Comparison of ENCODE assay signal across 9 cellular contexts in the genomic region with DNA sequence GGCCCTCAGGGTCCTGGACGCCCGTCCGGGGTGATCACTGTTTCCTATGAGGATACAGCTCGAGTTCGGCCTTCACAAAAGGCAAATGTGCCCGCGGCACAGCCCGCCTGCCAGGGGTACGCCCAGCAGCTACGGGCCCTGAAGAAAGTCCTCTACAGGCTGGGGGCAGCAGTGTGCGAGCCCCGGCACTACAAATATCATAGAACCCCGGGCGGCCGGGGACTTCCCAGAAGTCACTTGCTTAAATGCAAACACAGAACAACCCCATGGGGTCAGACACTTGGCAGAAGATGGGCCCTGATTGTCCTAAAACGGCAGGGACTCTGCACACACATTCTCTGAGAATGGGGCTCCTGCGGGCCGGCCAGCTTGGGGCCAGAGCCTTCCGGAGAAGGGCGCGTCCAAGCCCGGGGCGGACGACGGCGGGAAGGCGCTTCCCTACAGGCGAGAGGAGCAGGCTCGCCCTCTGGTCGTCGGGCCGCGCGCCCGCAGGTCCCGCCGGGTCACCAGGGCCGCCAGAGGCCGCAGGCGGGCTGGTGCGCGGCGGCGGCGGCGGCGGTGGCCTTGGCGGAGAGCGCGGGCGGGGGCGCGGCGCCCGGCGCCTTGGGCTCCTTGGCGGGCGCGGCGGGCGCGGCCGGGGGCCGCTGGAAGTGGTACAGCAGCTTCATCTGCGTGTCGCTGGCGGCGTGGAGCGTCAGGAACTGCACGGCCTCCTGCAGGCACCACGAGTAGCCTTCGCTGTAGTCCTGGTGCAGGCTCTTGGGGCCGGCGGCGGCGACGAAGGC. TPM values are rescaled to one million over a fixed set of nuclear protein-coding genes. Genes with fewer than 3 reads are reported as not detected.
DNase-seq lines count a peak whose midpoint lies in the region; ATAC-seq, FAIRE-seq and TF ChIP-seq lines count a peak whose summit lies in the region.
"Had no signal": no experiment of that assay in that cellular context is flagged by ENCODE, and none has a peak within 500 bp of the region (broad histone marks: within the 10 kb centered on the region; RNA-seq: fewer than 3 reads in every experiment).

No MANE protein-coding gene starts in this region.

- TF ChIP-seq CTCF in GM13977 (IDR thresholded peaks at IDR 0.05; ENCODE audit: extremely low read depth, insufficient read depth, missing control alignments), result no peak
- no peak for TF ChIP-seq CTCF in endothelial cell of umbilical vein (IDR thresholded peaks at IDR 0.05; ENCODE audit: extremely low read depth in 1 of 2, insufficient read depth in 1 of 2, low read depth in 1 of 2, low read length in 2 of 2)
- TF ChIP-seq CTCF in gastrocnemius medialis (IDR thresholded peaks at IDR 0.05 in 4 of 5, conservative IDR thresholded peaks at IDR 0.05 in 1 of 5), result peak in 1 of 5 experiments; percentile 19

- no peak for FAIRE-seq in endothelial cell of umbilical vein (lab: Jason Lieb, UNC)
- FAIRE-seq: colon had no signal

- POLR2A ChIA-PET in endothelial cell of umbilical vein (lab: Charles Lee), result no interaction called here

- no peaks in the 10 kb centered on the region for H3K9me3 ChIP-seq in endothelial cell of umbilical vein (replicated peaks; ENCODE audit: control insufficient read depth, insufficient read depth, low read length)
- no peaks in the 10 kb centered on the region for H3K9me3 ChIP-seq in gastrocnemius medialis
- H3K9me3 ChIP-seq in HAP-1, result no peaks in the 10 kb centered on the region

- H3K4me1 ChIP-seq in endothelial cell of umbilical vein (ENCODE audit: control insufficient read depth, extremely low read depth, insufficient read depth, low read length), result peaks cover 15% of the 10 kb centered on the region
- H3K4me1 ChIP-seq in gastrocnemius medialis, result peaks cover 66 to 76% of the 10 kb centered on the region in 2 donors
- H3K4me1 ChIP-seq in HAP-1, result peaks cover 11% of the 10 kb centered on the region

- peaks cover 18% of the 10 kb centered on the region for H3K79me2 ChIP-seq in endothelial cell of umbilical vein (ENCODE audit: control insufficient read depth, insufficient read depth, low read length)

- CTCF ChIA-PET in endothelial cell of umbilical vein (lab: Charles Lee), result no interaction called here

- no peak overlapping the region for H2AFZ ChIP-seq in endothelial cell of umbilical vein (ENCODE audit: low read depth, low read length)

- TF ChIP-seq POLR2A in endothelial cell of umbilical vein (IDR thresholded peaks at IDR 0.05; ENCODE audit: low read depth, low read length) (no peak), gastrocnemius medialis (IDR thresholded peaks at IDR 0.05) (no peak), GM18505 (IDR thresholded peaks at IDR 0.05; ENCODE audit: borderline replicate concordance, extremely low read depth, insufficient read depth, insufficient read length) (no peak)

- no peak overlapping the region for H3K27ac ChIP-seq in endothelial cell of umbilical vein (ENCODE audit: insufficient read depth, low read depth, low read length)
- H3K27ac ChIP-seq in gastrocnemius medialis, result peak overlapping the region; percentile 85 to 95 (median 88)

- intact Hi-C loops in endothelial cell of umbilical vein (cut with micrococcal nuclease), result no loop called here
- intact Hi-C loops in gastrocnemius medialis (cut with DNase I; ENCODE audit: low total_unique reads), result loop anchor here (1.0 to 2.0 kb wide), 3 partner anchors 18 to 338 kb away; a partner anchor contains a TSS

- no peaks in the 10 kb centered on the region for H3K36me3 ChIP-seq in endothelial cell of umbilical vein (ENCODE audit: control insufficient read depth in 2 of 2, extremely low read depth in 1 of 2, insufficient read depth in 2 of 2, low read length in 2 of 2)
- no peaks in the 10 kb centered on the region for H3K36me3 ChIP-seq in gastrocnemius medialis
- peaks cover 5% of the 10 kb centered on the region; the same call in 1 of the 2 replicates for H3K36me3 ChIP-seq in HAP-1 (replicated peaks)

- no peak overlapping the region for H3K4me2 ChIP-seq in endothelial cell of umbilical vein (ENCODE audit: insufficient read depth, low read length)

- H3K4me3 ChIP-seq in endothelial cell of umbilical vein (replicated peaks in 1 of 3; ENCODE audit: insufficient read depth in 1 of 3, low read depth in 1 of 3, low read length in 3 of 3) (no peak overlapping the region), gastrocnemius medialis (peak overlapping the region; percentile 40 to 71 (median 43)), HAP-1 (no peak overlapping the region)

- dilution Hi-C loops in endothelial cell of umbilical vein (cut with MboI; ENCODE audit: extremely low pct_ligation_motif_present, low sequenced_read_pairs), result no loop called here

- no peaks in the 10 kb centered on the region for H4K20me1 ChIP-seq in endothelial cell of umbilical vein (replicated peaks; ENCODE audit: control insufficient read depth, extremely low read depth, insufficient read depth, low read length)

- no peaks in the 10 kb centered on the region for H3K9me1 ChIP-seq in endothelial cell of umbilical vein (replicated peaks; ENCODE audit: control insufficient read depth, extremely low read depth, insufficient read depth, low read length)

- DNase-seq in GM13977 (ENCODE audit: low spot score) (peak; percentile 79), endothelial cell of umbilical vein (ENCODE audit: low read depth, low spot score) (no peak), gastrocnemius medialis (peak in 1 of 2 donors; percentile 40), HAP-1 (ENCODE audit: low spot score in 2 of 2) (no peak)
- peak; percentile 50 to 64 for DNase-seq in activated CD4-positive, alpha-beta T cell treated with anti-CD3 and anti-CD28 coated beads for 4 hours

- H3K27me3 ChIP-seq in endothelial cell of umbilical vein (ENCODE audit: control insufficient read depth in 2 of 2, insufficient read depth in 2 of 2, low read length in 2 of 2), result peaks cover 16 to 17% of the 10 kb centered on the region in 2 experiments
- H3K27me3 ChIP-seq in gastrocnemius medialis, result no peaks in the 10 kb centered on the region
- H3K27me3 ChIP-seq in HAP-1 (ENCODE audit: low read depth), result peaks cover 15% of the 10 kb centered on the region

- no peak for ATAC-seq in gastrocnemius medialis
- ATAC-seq in esophagus mucosa, result no peak
- no peak for ATAC-seq in HG02938 (IDR thresholded peaks at IDR 0.05; ENCODE audit: unreplicated experiment)
- no peak for ATAC-seq in GM18505 (IDR thresholded peaks at IDR 0.05; ENCODE audit: unreplicated experiment)

- no TSS peak for BruUV-seq in endothelial cell of umbilical vein (replicated peaks; lab: Mats Ljungman, UMichigan)

- H3K9ac ChIP-seq in endothelial cell of umbilical vein (replicated peaks; ENCODE audit: extremely low read depth, insufficient read depth, low read length), result no peak overlapping the region

- in situ Hi-C loops in GM13977 (cut with MboI; ENCODE audit: low pct_unique_long_range_greater_than_20kb, low sequenced_read_pairs, unreplicated experiment) (loop anchor here (25.0 kb wide), 1 partner anchor 342 kb away; a partner anchor contains a TSS), gastrocnemius medialis (cut with MboI; ENCODE audit: low sequenced_read_pairs in 4 of 4) (loop anchor here in 1 of 4 donors (25.0 kb wide), 1 partner anchor 317 kb away; no protein-coding TSS in a partner anchor), HAP-1 (cut with MboI; ENCODE audit: low sequenced_read_pairs) (no loop called here)

RNA-seq across cellular contexts. Expression of a gene that starts 0.9 kb away (rescaled TPM):
- not detected in 2 replicates for total RNA-seq in endothelial cell of umbilical vein
- polyA plus RNA-seq in endothelial cell of umbilical vein, result 0.07 TPM in 1 of 2 replicates, not detected in the other
- 0.04 TPM in 1 of 2 replicates, not detected in the other for polyA plus RNA-seq in endothelial cell of umbilical vein (2011; cell fraction: cytosol; rRNA removed)
- 0.16 and 0.21 TPM in 2 replicates for polyA plus RNA-seq in endothelial cell of umbilical vein (2011; cell fraction: nucleus; rRNA removed)
- polyA plus RNA-seq in endothelial cell of umbilical vein (2012), result not detected in 2 replicates
- polyA minus RNA-seq in endothelial cell of umbilical vein, result not detected in 2 replicates
- polyA minus RNA-seq in endothelial cell of umbilical vein (2011; cell fraction: cytosol; rRNA and poly(A)+ RNA removed), result not detected
- polyA minus RNA-seq in endothelial cell of umbilical vein (2011; cell fraction: nucleus; rRNA and poly(A)+ RNA removed), result not detected in 2 replicates
- under 1 TPM in 1 of 4 donors, not detected in 3; 0.49 TPM for total RNA-seq in gastrocnemius medialis
- 1.3 TPM for total RNA-seq in esophagus mucosa

RNA-seq across cellular contexts. Expression of a gene that starts 2.8 kb away (rescaled TPM):
- 34.0 and 34.7 TPM in 2 replicates for total RNA-seq in endothelial cell of umbilical vein
- polyA plus RNA-seq in endothelial cell of umbilical vein, result 19.8 and 22.1 TPM in 2 replicates
- 10.8 and 14.2 TPM in 2 replicates for polyA plus RNA-seq in endothelial cell of umbilical vein (2011; cell fraction: cytosol; rRNA removed)
- 98.6 and 107 TPM in 2 replicates for polyA plus RNA-seq in endothelial cell of umbilical vein (2011; cell fraction: nucleus; rRNA removed)
- 12.5 and 15.3 TPM in 2 replicates for polyA plus RNA-seq in endothelial cell of umbilical vein (2012)
- polyA minus RNA-seq in endothelial cell of umbilical vein, result 25.1 and 27.6 TPM in 2 replicates
- 21.4 TPM for polyA minus RNA-seq in endothelial cell of umbilical vein (2011; cell fraction: cytosol; rRNA and poly(A)+ RNA removed)
- 46.9 and 75.5 TPM in 2 replicates for polyA minus RNA-seq in endothelial cell of umbilical vein (2011; cell fraction: nucleus; rRNA and poly(A)+ RNA removed)
- 10 to 100 TPM; 27.5 to 54.2 (median 38.5) TPM for total RNA-seq in gastrocnemius medialis
- total RNA-seq in esophagus mucosa, result 10.1 TPM

RNA-seq across cellular contexts. Expression of a gene that starts 27.0 kb away (rescaled TPM):
- total RNA-seq in endothelial cell of umbilical vein (36.4 and 40.9 TPM in 2 replicates), gastrocnemius medialis (10 to 100 TPM in 1 of 4 donors, 1 to 10 TPM in 3; 3.4 to 11.5 (median 5.0) TPM), esophagus mucosa (12.0 TPM)
- 49.4 and 62.5 TPM in 2 replicates for polyA plus RNA-seq in endothelial cell of umbilical vein
- polyA plus RNA-seq in endothelial cell of umbilical vein (2011; cell fraction: cytosol; rRNA removed), result 20.4 and 32.8 TPM in 2 replicates
- polyA plus RNA-seq in endothelial cell of umbilical vein (2011; cell fraction: nucleus; rRNA removed), result 175 and 223 TPM in 2 replicates
- polyA plus RNA-seq in endothelial cell of umbilical vein (2012), result 21.7 and 22.2 TPM in 2 replicates
- 15.9 and 22.0 TPM in 2 replicates for polyA minus RNA-seq in endothelial cell of umbilical vein
- not detected for polyA minus RNA-seq in endothelial cell of umbilical vein (2011; cell fraction: cytosol; rRNA and poly(A)+ RNA removed)
- polyA minus RNA-seq in endothelial cell of umbilical vein (2011; cell fraction: nucleus; rRNA and poly(A)+ RNA removed), result 24.5 and 44.3 TPM in 2 replicates

RNA-seq across cellular contexts. Expression of a gene that starts 53.1 kb away (rescaled TPM):
- total RNA-seq in endothelial cell of umbilical vein, result 0.31 and 0.32 TPM in 2 replicates
- polyA plus RNA-seq in endothelial cell of umbilical vein, result 0.16 and 0.19 TPM in 2 replicates
- 0.01 and 0.23 TPM in 2 replicates for polyA plus RNA-seq in endothelial cell of umbilical vein (2011; cell fraction: cytosol; rRNA removed)
- polyA plus RNA-seq in endothelial cell of umbilical vein (2011; cell fraction: nucleus; rRNA removed), result 0.34 and 0.55 TPM in 2 replicates
- 0.43 and 0.74 TPM in 2 replicates for polyA plus RNA-seq in endothelial cell of umbilical vein (2012)
- polyA minus RNA-seq in endothelial cell of umbilical vein, result 0.08 TPM in 1 of 2 replicates, not detected in the other
- polyA minus RNA-seq in endothelial cell of umbilical vein (2011; cell fraction: cytosol; rRNA and poly(A)+ RNA removed), result not detected
- polyA minus RNA-seq in endothelial cell of umbilical vein (2011; cell fraction: nucleus; rRNA and poly(A)+ RNA removed), result 0.19 and 0.72 TPM in 2 replicates
- total RNA-seq in gastrocnemius medialis, result not detected
- total RNA-seq in esophagus mucosa, result 21.0 TPM

RNA-seq across cellular contexts. Expression of a gene that starts 57.4 kb away (rescaled TPM):
- total RNA-seq in endothelial cell of umbilical vein (55.8 and 56.8 TPM in 2 replicates), gastrocnemius medialis (1 to 10 TPM in 2 of 4 donors, under 1 TPM in 2; 0.52 to 2.7 (median 1.1) TPM), esophagus mucosa (12.7 TPM)
- 29.6 and 39.3 TPM in 2 replicates for polyA plus RNA-seq in endothelial cell of umbilical vein
- polyA plus RNA-seq in endothelial cell of umbilical vein (2011; cell fraction: cytosol; rRNA removed), result 28.5 and 33.2 TPM in 2 replicates
- polyA plus RNA-seq in endothelial cell of umbilical vein (2011; cell fraction: nucleus; rRNA removed), result 32.5 and 39.1 TPM in 2 replicates
- polyA plus RNA-seq in endothelial cell of umbilical vein (2012), result 40.0 and 43.3 TPM in 2 replicates
- 15.0 and 18.6 TPM in 2 replicates for polyA minus RNA-seq in endothelial cell of umbilical vein
- polyA minus RNA-seq in endothelial cell of umbilical vein (2011; cell fraction: cytosol; rRNA and poly(A)+ RNA removed), result 5.0 TPM
- polyA minus RNA-seq in endothelial cell of umbilical vein (2011; cell fraction: nucleus; rRNA and poly(A)+ RNA removed), result 6.7 and 8.4 TPM in 2 replicates

Comparison
In these comparisons a context has a peak if more than half of its experiments do, and no peak if none do; other contexts are left out.
1. DNase-seq: peak in GM13977 (single experiment) and activated CD4-positive, alpha-beta T cell treated with anti-CD3 and anti-CD28 coated beads for 4 hours (2 of 2); none in endothelial cell of umbilical vein (single experiment) and HAP-1 (0 of 2).
2. H3K4me3 ChIP-seq: peak in gastrocnemius medialis (4 of 4); none in endothelial cell of umbilical vein (0 of 3) and HAP-1 (single experiment).